32 cellular contexts compared by ENCODE assay signal in genomic region chr21:40837456-40837855, GRCh38. TPM values are rescaled to one million over a fixed set of nuclear protein-coding genes. Genes with fewer than 3 reads are reported as not detected.
"Had no signal": no experiment of that assay in that cellular context is flagged by ENCODE, and none has a peak within 500 bp of the region (broad histone marks: within the 10 kb centered on the region; RNA-seq: fewer than 3 reads in every experiment).

No MANE protein-coding gene starts in this region.

- H3K27ac Mint-ChIP-seq: activated naive CD4-positive, alpha-beta T cell treated with anti-CD3 and anti-CD28 coated beads, Interleukin-2, amount 50 U/mL, for 72 hours; activated T-cell treated with anti-CD3 and anti-CD28 coated beads, Interleukin-2, amount 50 U/mL, for 72 hours; naive thymus-derived CD4-positive, alpha-beta T cell; progenitor cell of endocrine pancreas; T-helper 2 cell treated with Interferon-gamma antibody and Interleukin-4, amounts not matched to agents 5 μg/mL and 100 μg/mL, for 36 hours had no signal

- H3K27me3 ChIP-seq: ovary, testis had no signal

- H3K79me2 ChIP-seq: hepatocyte had no signal

- DNase-seq: activated CD4-positive, alpha-beta T cell treated with anti-CD3 and anti-CD28 coated beads for 4 hours; activated CD4-positive, alpha-beta T cell treated with anti-CD3 and anti-CD28 coated beads, Interleukin-2, amount 50 U/mL, for 4 hours; activated naive CD4-positive, alpha-beta T cell; activated T-cell treated with anti-CD3 and anti-CD28 coated beads for 4 hours; activated T-cell treated with anti-CD3 and anti-CD28 coated beads, Interleukin-2, amount 50 U/mL, for 72 hours; caudate nucleus; cortex of kidney; esophagus squamous epithelium; glutamatergic neuron; kidney; left colon; midbrain; naive thymus-derived CD4-positive, alpha-beta T cell; ovary; stimulated activated CD4-positive, alpha-beta T cell treated with anti-CD3 and anti-CD28 coated beads, Interleukin-12 subunit alpha, Interleukin-12 subunit beta, amount 100 ng/mL, for 4 hours; stimulated activated CD4-positive, alpha-beta T cell treated with anti-CD3 and anti-CD28 coated beads, Interleukin-4, amount 100 ng/mL, for 1 hour; stimulated activated naive CD8-positive, alpha-beta T cell treated with anti-CD3 and anti-CD28 coated beads, Interleukin-15, Interleukin-2, amounts not matched to agents 100 U/mL and 50 U/mL, for 24 hours; testis; transverse colon had no signal

- H3K4me1 ChIP-seq: testis, transverse colon had no signal

- H3K9me3 ChIP-seq: esophagus squamous epithelium, ovary, testis, transverse colon had no signal

- H3K9me3 Mint-ChIP-seq: activated naive CD4-positive, alpha-beta T cell treated with anti-CD3 and anti-CD28 coated beads, Interleukin-2, amount 50 U/mL, for 72 hours; activated T-cell treated with anti-CD3 and anti-CD28 coated beads, Interleukin-2, amount 50 U/mL, for 72 hours; T-helper 2 cell treated with Interferon-gamma antibody and Interleukin-4, amounts not matched to agents 5 μg/mL and 100 μg/mL, for 36 hours had no signal

- ATAC-seq: activated naive CD4-positive, alpha-beta T cell treated with anti-CD3 and anti-CD28 coated beads, Interleukin-2, amount 50 U/mL, for 72 hours; activated T-cell treated with anti-CD3 and anti-CD28 coated beads, Interleukin-2, amount 50 U/mL, for 72 hours; left colon; naive thymus-derived CD4-positive, alpha-beta T cell; sciatic nerve; stimulated activated naive CD8-positive, alpha-beta T cell treated with anti-CD3 and anti-CD28 coated beads, Interleukin-15, Interleukin-2, amounts not matched to agents 100 U/mL and 50 U/mL, for 24 hours had no signal

- H3K4me2 ChIP-seq: hepatocyte had no signal

- H3K36me3 Mint-ChIP-seq: brain had no signal

- H2AFZ ChIP-seq: hepatocyte had no signal

- H3K4me3 ChIP-seq: esophagus squamous epithelium, hepatocyte, ovary, skin epidermis, testis, transverse colon had no signal

- H3K36me3 ChIP-seq: esophagus squamous epithelium, ovary, transverse colon had no signal

- FAIRE-seq: endothelial cell of umbilical vein, frontal cortex, kidney, urothelium cell line had no signal

- H3K4me3 Mint-ChIP-seq: activated T-cell treated with anti-CD3 and anti-CD28 coated beads, Interleukin-2, amount 50 U/mL, for 72 hours; brain; naive thymus-derived CD4-positive, alpha-beta T cell; T-helper 2 cell treated with Interferon-gamma antibody and Interleukin-4, amounts not matched to agents 5 μg/mL and 100 μg/mL, for 36 hours had no signal

- H3K27ac ChIP-seq: esophagus squamous epithelium, hepatocyte, ovary, skin epidermis, testis, transverse colon, VCaP had no signal

RNA-seq across cellular contexts. Expression of gene DSCAM, which starts 9.5 kb away (rescaled TPM):
- total RNA-seq: activated naive CD4-positive, alpha-beta T cell treated with anti-CD3 and anti-CD28 coated beads, Interleukin-2, amount 50 U/mL, for 72 hours; activated T-cell treated with anti-CD3 and anti-CD28 coated beads, Interleukin-2, amount 50 U/mL, for 72 hours; chondrocyte; endothelial cell of umbilical vein; kidney; left colon; naive thymus-derived CD4-positive, alpha-beta T cell; renal cortical epithelial cell had no signal
